In genomic region chr1:71068325-71069240, GRCh38 we compare ENCODE assay signal across 11 cellular contexts. TPM values are rescaled to one million over a fixed set of nuclear protein-coding genes. Genes with fewer than 3 reads are reported as not detected.
DNase-seq lines count a peak whose midpoint lies in the region; ATAC-seq and TF ChIP-seq lines count a peak whose summit lies in the region.
"Had no signal": no experiment of that assay in that cellular context is flagged by ENCODE, and none has a peak within 500 bp of the region (broad histone marks: within the 10 kb centered on the region; RNA-seq: fewer than 3 reads in every experiment).

No MANE protein-coding gene starts in this region.

- H3K4me1 ChIP-seq in CD8-positive, alpha-beta memory T cell (ENCODE audit: insufficient read depth, low read length): no peaks in the 10 kb centered on the region
- no peaks in the 10 kb centered on the region for H3K4me1 ChIP-seq in mesendoderm (ENCODE audit: control insufficient read depth, low read depth, low read length)
- no peaks in the 10 kb centered on the region for H3K4me1 ChIP-seq in GM23338 (ENCODE audit: insufficient read depth)
- H3K4me1 ChIP-seq in left ventricle myocardium inferior: peaks cover 8% of the 10 kb centered on the region

- H3K56ac ChIP-seq in mesendoderm (ENCODE audit: low read length): no peak overlapping the region

- no peak overlapping the region for H2AK5ac ChIP-seq in mesendoderm (ENCODE audit: low read length)

- H3K4me1 Mint-ChIP-seq in CD8-positive, alpha-beta memory T cell: peaks cover 13 to 20% (median 20%) of the 10 kb centered on the region in 3 donors
- no peaks in the 10 kb centered on the region for H3K4me1 Mint-ChIP-seq in GM23338

- intact Hi-C loops in left ventricle myocardium inferior (cut with micrococcal nuclease): loop anchor here (10.0 kb wide), 1 partner anchor 834 kb away; no protein-coding TSS in a partner anchor

- no peak overlapping the region for H3K4me3 Mint-ChIP-seq in CD8-positive, alpha-beta memory T cell
- no peak overlapping the region for H3K4me3 Mint-ChIP-seq in GM23338
- H3K4me3 Mint-ChIP-seq: CD4-positive, alpha-beta T cell had no signal

- DNase-seq in CD8-positive, alpha-beta memory T cell: no peak
- DNase-seq in SK-N-MC (ENCODE audit: low read depth, low spot score) (no peak), NOMO-1 treated with dmso at 0.1 percent for 144 hours (lab: John Stamatoyannopoulos, UW; ENCODE audit: unreplicated experiment) (no peak), mesendoderm (no peak), GM23338 (ENCODE audit: low spot score) (no peak), left ventricle myocardium inferior (no peak)
- DNase-seq: CD4-positive, alpha-beta T cell; NCI-H526 had no signal

- H3K79me1 ChIP-seq in mesendoderm (ENCODE audit: low read length): no peaks in the 10 kb centered on the region

- no peak overlapping the region for H2AFZ ChIP-seq in GM23338

- no peaks in the 10 kb centered on the region for H3K27me3 ChIP-seq in CD8-positive, alpha-beta memory T cell (ENCODE audit: insufficient read depth, low read length, poor library complexity, severe bottlenecking)
- H3K27me3 ChIP-seq in mesendoderm (ENCODE audit: insufficient read depth, low read length, poor library complexity) (no peaks in the 10 kb centered on the region), GM23338 (ENCODE audit: insufficient read depth) (no peaks in the 10 kb centered on the region), left ventricle myocardium inferior (ENCODE audit: low read depth) (no peaks in the 10 kb centered on the region)

- H3K4ac ChIP-seq in mesendoderm (ENCODE audit: low read depth, low read length): no peak overlapping the region

- TF ChIP-seq CTCF in GM23338 (conservative IDR thresholded peaks at IDR 0.05; ENCODE audit: low read depth in 2 of 2): no peak
- no peak for TF ChIP-seq CTCF in left ventricle myocardium inferior (IDR thresholded peaks at IDR 0.05; ENCODE audit: borderline replicate concordance)

- H4K5ac ChIP-seq in mesendoderm (ENCODE audit: low read length): no peak overlapping the region

- POLR2A ChIA-PET in CD8-positive, alpha-beta memory T cell (lab: Charles Lee): no interaction called here

- no peaks in the 10 kb centered on the region for H3F3A ChIP-seq in GM23338 (replicated peaks; ENCODE audit: low read depth)

- H3K18ac ChIP-seq in mesendoderm (ENCODE audit: low read length): no peak overlapping the region

- no peaks in the 10 kb centered on the region for H3K27me3 Mint-ChIP-seq in CD8-positive, alpha-beta memory T cell
- H3K27me3 Mint-ChIP-seq in GM23338 (ENCODE audit: insufficient read depth, low read depth, poor library complexity): no peaks in the 10 kb centered on the region
- H3K27me3 Mint-ChIP-seq: CD4-positive, alpha-beta T cell had no signal

- H2BK120ac ChIP-seq in mesendoderm (ENCODE audit: low read depth, low read length): no peak overlapping the region

- 100% methylated on average over 1 of the region's 6 CpGs for WGBS in mesendoderm (ENCODE audit: extremely low coverage, insufficient coverage, low lambda C conversion rate)

- no peaks in the 10 kb centered on the region for H3K9me3 Mint-ChIP-seq in CD8-positive, alpha-beta memory T cell
- no peaks in the 10 kb centered on the region for H3K9me3 Mint-ChIP-seq in GM23338
- H3K9me3 Mint-ChIP-seq: CD4-positive, alpha-beta T cell had no signal

- peak; percentile 90 for ATAC-seq in GM19372 (IDR thresholded peaks at IDR 0.05; ENCODE audit: low read depth, unreplicated experiment)
- peak; percentile 86 for ATAC-seq in HG02973 (IDR thresholded peaks at IDR 0.05; ENCODE audit: unreplicated experiment)
- no peak for ATAC-seq in GM23338
- ATAC-seq: K562 had no signal

- H3K27ac ChIP-seq in CD8-positive, alpha-beta memory T cell (ENCODE audit: low read depth, low read length): no peak overlapping the region
- H3K27ac ChIP-seq in SK-N-MC (peak overlapping the region; percentile 19; the same call in 1 of the 2 replicates), mesendoderm (ENCODE audit: low read depth, low read length) (no peak overlapping the region), GM23338 (ENCODE audit: low read depth) (no peak overlapping the region), left ventricle myocardium inferior (replicated peaks) (no peak overlapping the region)

- H3K4me2 ChIP-seq in mesendoderm (ENCODE audit: low read length) (no peak overlapping the region), GM23338 (no peak overlapping the region)

- H2BK15ac ChIP-seq in mesendoderm (replicated peaks; ENCODE audit: low read depth): no peak overlapping the region

- no peak overlapping the region for H3K4me3 ChIP-seq in CD8-positive, alpha-beta memory T cell (ENCODE audit: low read length)
- no peak overlapping the region for H3K4me3 ChIP-seq in SK-N-MC
- no peak overlapping the region for H3K4me3 ChIP-seq in mesendoderm (ENCODE audit: low read length)
- H3K4me3 ChIP-seq in GM23338: no peak overlapping the region
- no peak overlapping the region for H3K4me3 ChIP-seq in left ventricle myocardium inferior
- H3K4me3 ChIP-seq: K562 had no signal

- peaks cover 17 to 84% (median 32%) of the 10 kb centered on the region in 3 donors for H3K36me3 Mint-ChIP-seq in CD8-positive, alpha-beta memory T cell
- peaks cover 78% of the 10 kb centered on the region for H3K36me3 Mint-ChIP-seq in GM23338 (ENCODE audit: low read depth)

- H3K27ac Mint-ChIP-seq in CD8-positive, alpha-beta memory T cell: peak overlapping the region in 5 of 8 donors; percentile 36 to 79 (median 76)
- no peak overlapping the region for H3K27ac Mint-ChIP-seq in GM23338
- H3K27ac Mint-ChIP-seq: CD4-positive, alpha-beta T cell had no signal

- H3K9ac ChIP-seq in SK-N-MC (ENCODE audit: insufficient read length): no peak overlapping the region
- no peak overlapping the region for H3K9ac ChIP-seq in mesendoderm (ENCODE audit: low read length)

- peaks cover 67% of the 10 kb centered on the region for H3K36me3 ChIP-seq in CD8-positive, alpha-beta memory T cell (ENCODE audit: insufficient read depth, low read length)
- H3K36me3 ChIP-seq in SK-N-MC (ENCODE audit: insufficient read depth, low read length): peaks cover 97% of the 10 kb centered on the region
- peaks cover 7% of the 10 kb centered on the region for H3K36me3 ChIP-seq in mesendoderm (ENCODE audit: control insufficient read depth, insufficient read depth, low read length)
- peaks cover 93% of the 10 kb centered on the region for H3K36me3 ChIP-seq in GM23338 (ENCODE audit: insufficient read depth)
- peaks cover 94% of the 10 kb centered on the region for H3K36me3 ChIP-seq in left ventricle myocardium inferior

- H3K79me2 ChIP-seq in mesendoderm (ENCODE audit: control insufficient read depth, insufficient read depth, low read length) (no peaks in the 10 kb centered on the region), GM23338 (replicated peaks; ENCODE audit: insufficient read depth) (peaks cover 9% of the 10 kb centered on the region)

- H2BK5ac ChIP-seq in mesendoderm (ENCODE audit: low read length): no peak overlapping the region

- peaks cover 7% of the 10 kb centered on the region; the same call in 1 of the 2 replicates for H4K20me1 ChIP-seq in GM23338 (replicated peaks; ENCODE audit: insufficient read depth)

- CTCF ChIA-PET in CD8-positive, alpha-beta memory T cell (lab: Charles Lee): interaction anchor here (1.1 kb wide), 1 partner anchor 13 kb away, joined by 3 read pairs; no protein-coding TSS in a partner anchor

- H3K9me2 ChIP-seq in GM23338 (ENCODE audit: insufficient read depth): no peaks in the 10 kb centered on the region

- H3K23ac ChIP-seq in mesendoderm (ENCODE audit: low read length): no peak overlapping the region

- no peak overlapping the region for H4K8ac ChIP-seq in mesendoderm (ENCODE audit: low read depth, low read length)

- no peaks in the 10 kb centered on the region for H3K9me3 ChIP-seq in CD8-positive, alpha-beta memory T cell (ENCODE audit: low read length)
- H3K9me3 ChIP-seq in SK-N-MC (ENCODE audit: low read depth, low read length) (no peaks in the 10 kb centered on the region), left ventricle myocardium inferior (replicated peaks) (no peaks in the 10 kb centered on the region)

TF ChIP-seq in GM23338, 12 proteins besides CTCF, POLR2A, EP300 and RAD21 (continues in another document):
- TF ChIP-seq JUNB (IDR thresholded peaks at IDR 0.05; ENCODE audit: unreplicated experiment) (no peak), EZH2 (IDR thresholded peaks at IDR 0.05; ENCODE audit: low read depth, unreplicated experiment) (no peak)
- TF ChIP-seq, protein P1, sequence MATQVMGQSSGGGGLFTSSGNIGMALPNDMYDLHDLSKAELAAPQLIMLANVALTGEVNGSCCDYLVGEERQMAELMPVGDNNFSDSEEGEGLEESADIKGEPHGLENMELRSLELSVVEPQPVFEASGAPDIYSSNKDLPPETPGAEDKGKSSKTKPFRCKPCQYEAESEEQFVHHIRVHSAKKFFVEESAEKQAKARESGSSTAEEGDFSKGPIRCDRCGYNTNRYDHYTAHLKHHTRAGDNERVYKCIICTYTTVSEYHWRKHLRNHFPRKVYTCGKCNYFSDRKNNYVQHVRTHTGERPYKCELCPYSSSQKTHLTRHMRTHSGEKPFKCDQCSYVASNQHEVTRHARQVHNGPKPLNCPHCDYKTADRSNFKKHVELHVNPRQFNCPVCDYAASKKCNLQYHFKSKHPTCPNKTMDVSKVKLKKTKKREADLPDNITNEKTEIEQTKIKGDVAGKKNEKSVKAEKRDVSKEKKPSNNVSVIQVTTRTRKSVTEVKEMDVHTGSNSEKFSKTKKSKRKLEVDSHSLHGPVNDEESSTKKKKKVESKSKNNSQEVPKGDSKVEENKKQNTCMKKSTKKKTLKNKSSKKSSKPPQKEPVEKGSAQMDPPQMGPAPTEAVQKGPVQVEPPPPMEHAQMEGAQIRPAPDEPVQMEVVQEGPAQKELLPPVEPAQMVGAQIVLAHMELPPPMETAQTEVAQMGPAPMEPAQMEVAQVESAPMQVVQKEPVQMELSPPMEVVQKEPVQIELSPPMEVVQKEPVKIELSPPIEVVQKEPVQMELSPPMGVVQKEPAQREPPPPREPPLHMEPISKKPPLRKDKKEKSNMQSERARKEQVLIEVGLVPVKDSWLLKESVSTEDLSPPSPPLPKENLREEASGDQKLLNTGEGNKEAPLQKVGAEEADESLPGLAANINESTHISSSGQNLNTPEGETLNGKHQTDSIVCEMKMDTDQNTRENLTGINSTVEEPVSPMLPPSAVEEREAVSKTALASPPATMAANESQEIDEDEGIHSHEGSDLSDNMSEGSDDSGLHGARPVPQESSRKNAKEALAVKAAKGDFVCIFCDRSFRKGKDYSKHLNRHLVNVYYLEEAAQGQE (IDR thresholded peaks at IDR 0.05; ENCODE audit: unreplicated experiment): no peak

RNA-seq across cellular contexts. Expression of gene ZRANB2, which starts 12.3 kb away (rescaled TPM):
- total RNA-seq in CD8-positive, alpha-beta memory T cell: 10 to 100 TPM; 98.6 to 99.5 TPM
- 44.7 TPM for polyA plus RNA-seq in CD8-positive, alpha-beta memory T cell
- polyA plus RNA-seq in mesendoderm (2013, experiment 1 of 2): 111 TPM
- 114 TPM for polyA plus RNA-seq in mesendoderm (2013, experiment 2 of 2)
- total RNA-seq in GM23338 (2014; rRNA removed; shearing (Covaris generic)): 84.9 and 85.4 TPM in 2 replicates
- polyA plus RNA-seq in GM23338 (2016; fragmentation: Nextera tagmentation; extraction: Ambion mirVana): 142 and 170 TPM in 2 replicates
- 58.5 TPM for total RNA-seq in left ventricle myocardium inferior

RNA-seq across cellular contexts. Expression of gene PTGER3, which starts 21.0 kb away (rescaled TPM):
- total RNA-seq in CD8-positive, alpha-beta memory T cell: not detected
- not detected for polyA plus RNA-seq in CD8-positive, alpha-beta memory T cell
- 0.48 TPM for polyA plus RNA-seq in mesendoderm (2013, experiment 1 of 2)
- 0.59 TPM for polyA plus RNA-seq in mesendoderm (2013, experiment 2 of 2)
- 1.6 and 4.5 TPM in 2 replicates for total RNA-seq in GM23338 (2014; rRNA removed; shearing (Covaris generic))
- 0.28 and 0.45 TPM in 2 replicates for polyA plus RNA-seq in GM23338 (2016; fragmentation: Nextera tagmentation; extraction: Ambion mirVana)
- 2.6 TPM for total RNA-seq in left ventricle myocardium inferior
- total RNA-seq: CD4-positive, alpha-beta T cell had no signal
